In the genomic region with DNA sequence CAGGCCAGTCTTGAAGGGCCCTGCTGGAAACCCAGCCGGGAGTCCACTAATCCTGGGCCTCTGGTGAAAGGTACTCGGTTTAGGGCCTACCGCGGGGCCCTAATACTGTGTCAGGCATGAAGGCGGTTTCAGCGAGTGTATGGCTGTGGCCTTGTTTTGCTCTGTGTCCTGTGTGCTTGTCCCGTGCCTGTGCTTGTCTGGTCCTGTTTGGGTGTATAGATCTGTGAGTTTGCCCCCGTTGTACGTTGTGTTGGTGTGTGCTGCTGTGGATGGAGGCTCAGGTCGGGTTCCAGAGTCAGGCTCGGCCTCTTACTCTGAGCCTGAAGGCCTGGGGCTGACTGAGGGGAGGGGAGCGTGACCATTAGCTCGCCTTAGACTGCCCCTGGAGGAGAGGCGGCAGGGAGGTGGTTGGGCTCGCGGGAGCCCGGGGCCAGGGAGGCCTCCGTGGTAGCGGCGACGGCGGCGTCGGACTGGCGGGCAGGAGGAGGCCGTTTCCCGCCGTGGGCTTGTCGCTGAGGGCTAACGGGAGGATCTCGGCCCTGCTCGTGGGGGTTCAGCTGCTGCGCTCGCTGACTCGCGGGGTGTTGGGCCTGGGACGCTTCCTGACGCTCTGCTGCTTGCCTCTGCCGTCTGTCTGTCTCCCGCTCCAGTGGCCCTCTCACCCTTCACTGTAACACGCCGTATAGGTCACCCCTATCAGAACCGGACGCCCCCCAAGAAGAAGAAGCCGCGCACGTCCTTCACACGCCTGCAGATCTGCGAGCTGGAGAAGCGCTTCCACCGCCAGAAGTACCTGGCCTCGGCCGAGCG, we compare ENCODE assay signal across 19 cellular contexts. TPM values are rescaled to one million over a fixed set of nuclear protein-coding genes. Genes with fewer than 3 reads are reported as not detected.
A peak's percentile ranks its signal among the peaks of the same experiment; 100 is the strongest.
DNase-seq lines count a peak whose midpoint lies in the region; ATAC-seq and TF ChIP-seq lines count a peak whose summit lies in the region.
"Had no signal": no experiment of that assay in that cellular context is flagged by ENCODE, and none has a peak within 500 bp of the region (broad histone marks: within the 10 kb centered on the region; RNA-seq: fewer than 3 reads in every experiment).

No MANE protein-coding gene starts in this region.

- H3K4me3 ChIP-seq in gastrocnemius medialis, result peak overlapping the region in 3 of 4 donors; percentile 27 to 32 (median 32)
- no peak overlapping the region for H3K4me3 ChIP-seq in body of pancreas
- H3K4me3 ChIP-seq: GM12878, MG63 had no signal

- H3K4me1 ChIP-seq in gastrocnemius medialis, result peaks cover 15 to 26% of the 10 kb centered on the region in 2 donors
- peaks cover 43% of the 10 kb centered on the region for H3K4me1 ChIP-seq in body of pancreas

- TF ChIP-seq POLR2A in gastrocnemius medialis (IDR thresholded peaks at IDR 0.05), result no peak
- TF ChIP-seq POLR2A in body of pancreas (IDR thresholded peaks at IDR 0.05), result no peak

- intact Hi-C loops in gastrocnemius medialis (cut with DNase I; ENCODE audit: low total_unique reads) (no loop called here), body of pancreas (cut with DNase I) (no loop called here), left colon (cut with DNase I, micrococcal nuclease) (no loop called here)

- peak overlapping the region; percentile 42 for H3K27ac Mint-ChIP-seq in activated CD4-positive, alpha-beta T cell treated with anti-CD3 and anti-CD28 coated beads, Interleukin-2, amount 10 ng/mL, durations not matched to agents 7 days and 5 days
- no peak overlapping the region for H3K27ac Mint-ChIP-seq in chondrocyte (ENCODE audit: unreplicated experiment)

- ATAC-seq in esophagus mucosa (peak; percentile 14), gastrocnemius medialis (no peak), body of pancreas (no peak), left colon (no peak)
- ATAC-seq: GM12878, Panc1 had no signal

- H3K27me3 Mint-ChIP-seq in activated CD4-positive, alpha-beta T cell treated with anti-CD3 and anti-CD28 coated beads, Interleukin-2, amount 10 ng/mL, durations not matched to agents 7 days and 5 days, result peaks cover 89% of the 10 kb centered on the region
- H3K27me3 Mint-ChIP-seq in chondrocyte (ENCODE audit: low read depth), result peaks cover 76% of the 10 kb centered on the region

- CTCF ChIA-PET in activated CD4-positive, alpha-beta T cell treated with anti-CD3 and anti-CD28 coated beads, Interleukin-2, amount 10 ng/mL, durations not matched to agents 7 days and 5 days (lab: Charles Lee), result interaction anchor here (1.0 to 1.6 kb wide), 3 partner anchors 82 to 389 kb away, joined by 3 read pairs; no protein-coding TSS in a partner anchor

- H3K9me3 ChIP-seq in gastrocnemius medialis (no peaks in the 10 kb centered on the region), body of pancreas (no peaks in the 10 kb centered on the region)
- H3K9me3 ChIP-seq: MG63, sigmoid colon had no signal

- peak overlapping the region; percentile 3 for H3K4me3 Mint-ChIP-seq in activated CD4-positive, alpha-beta T cell treated with anti-CD3 and anti-CD28 coated beads, Interleukin-2, amount 10 ng/mL, durations not matched to agents 7 days and 5 days
- H3K4me3 Mint-ChIP-seq in chondrocyte (ENCODE audit: unreplicated experiment), result no peak overlapping the region

- H3K36me3 Mint-ChIP-seq in activated CD4-positive, alpha-beta T cell treated with anti-CD3 and anti-CD28 coated beads, Interleukin-2, amount 10 ng/mL, durations not matched to agents 7 days and 5 days (ENCODE audit: low read depth), result no peaks in the 10 kb centered on the region
- H3K36me3 Mint-ChIP-seq in chondrocyte (ENCODE audit: low read depth), result peaks cover 2% of the 10 kb centered on the region

- H3K9me3 Mint-ChIP-seq in activated CD4-positive, alpha-beta T cell treated with anti-CD3 and anti-CD28 coated beads, Interleukin-2, amount 10 ng/mL, durations not matched to agents 7 days and 5 days, result no peaks in the 10 kb centered on the region
- no peaks in the 10 kb centered on the region for H3K9me3 Mint-ChIP-seq in chondrocyte (ENCODE audit: low read depth)

- H3K27ac ChIP-seq in gastrocnemius medialis (no peak overlapping the region), body of pancreas (no peak overlapping the region)
- H3K27ac ChIP-seq: sigmoid colon had no signal

- H3K36me3 ChIP-seq in gastrocnemius medialis, result no peaks in the 10 kb centered on the region
- no peaks in the 10 kb centered on the region for H3K36me3 ChIP-seq in body of pancreas (replicated peaks in 1 of 2; ENCODE audit: insufficient read depth in 1 of 2, low read depth in 2 of 2)
- H3K36me3 ChIP-seq: MG63, sigmoid colon had no signal

- in situ Hi-C loops in KBM-7 (cut with MboI; ENCODE audit: low pct_unique_long_range_greater_than_20kb, low sequenced_read_pairs) (no loop called here), gastrocnemius medialis (cut with MboI; ENCODE audit: low sequenced_read_pairs in 4 of 4) (no loop called here)

- POLR2A ChIA-PET in activated CD4-positive, alpha-beta T cell treated with anti-CD3 and anti-CD28 coated beads, Interleukin-2, amount 10 ng/mL, durations not matched to agents 7 days and 5 days (lab: Charles Lee), result no interaction called here

- no peak for DNase-seq in activated CD4-positive, alpha-beta T cell treated with anti-CD3 and anti-CD28 coated beads, Interleukin-2, amount 10 ng/mL, durations not matched to agents 7 days and 5 days
- DNase-seq in activated CD4-positive, alpha-beta T cell treated with anti-CD3 and anti-CD28 coated beads, Interleukin-2, amount 50 U/mL, for 1 hour, result no peak
- peak; percentile 28 for DNase-seq in KBM-7
- DNase-seq in gastrocnemius medialis, result no peak
- no peak for DNase-seq in body of pancreas
- DNase-seq in chondrocyte (ENCODE audit: low spot score), result no peak
- DNase-seq in left colon, result no peak
- DNase-seq: activated CD8-positive, alpha-beta memory T cell treated with anti-CD3 and anti-CD28 coated beads, Interleukin-2, amount 50 U/mL, for 4 hours; DMS79; MG63; midbrain; NCI-H226; T-helper 9 cell had no signal

- H3K27me3 ChIP-seq in gastrocnemius medialis (peaks cover 85 to 96% (median 88%) of the 10 kb centered on the region in 3 donors), body of pancreas (peaks cover 9 to 59% of the 10 kb centered on the region in 2 donors)

- WGBS in body of pancreas, 2 donors, result 22 to 70% methylated on average over 2 to 48 of the region's 54 CpGs

- peaks cover 11% of the 10 kb centered on the region for H3K4me1 Mint-ChIP-seq in activated CD4-positive, alpha-beta T cell treated with anti-CD3 and anti-CD28 coated beads, Interleukin-2, amount 10 ng/mL, durations not matched to agents 7 days and 5 days
- peaks cover 23% of the 10 kb centered on the region for H3K4me1 Mint-ChIP-seq in chondrocyte (ENCODE audit: low read depth)

- TF ChIP-seq CTCF in gastrocnemius medialis (IDR thresholded peaks at IDR 0.05 in 4 of 5, conservative IDR thresholded peaks at IDR 0.05 in 1 of 5) (no peak), body of pancreas (IDR thresholded peaks at IDR 0.05) (no peak), chondrocyte (IDR thresholded peaks at IDR 0.05) (no peak)

RNA-seq across cellular contexts. Expression of gene TLX1, which starts 2.6 kb away (rescaled TPM):
- not detected for total RNA-seq in activated CD4-positive, alpha-beta T cell treated with anti-CD3 and anti-CD28 coated beads, Interleukin-2, amount 10 ng/mL, durations not matched to agents 7 days and 5 days
- total RNA-seq in esophagus mucosa (not detected), gastrocnemius medialis (not detected), body of pancreas (under 1 TPM in 1 of 2 donors, not detected in 1; 0.52 TPM), chondrocyte (not detected in 3 replicates), left colon (1 to 10 TPM in 1 of 2 donors, under 1 TPM in 1; 0.12 to 1.7 TPM)
- total RNA-seq: endothelial cell of umbilical vein, GM12878, sigmoid colon, ureter had no signal

Comparison
In these comparisons a context has a peak if more than half of its experiments do, and no peak if none do; other contexts are left out.
1. H3K4me3 ChIP-seq: peak in gastrocnemius medialis (3 of 4); none in body of pancreas (0 of 2).